ENCODE assay signal across 12 cellular contexts in genomic region chr3:191762323-191762960, GRCh38.
DNase-seq lines count a peak whose midpoint lies in the region; FAIRE-seq and TF ChIP-seq lines count a peak whose summit lies in the region.
"Had no signal": no experiment of that assay in that cellular context is flagged by ENCODE, and none has a peak within 500 bp of the region (broad histone marks: within the 10 kb centered on the region; RNA-seq: fewer than 3 reads in every experiment).

No MANE protein-coding gene starts in this region.

- no peaks in the 10 kb centered on the region for H3K9me3 ChIP-seq in uterus
- H3K9me3 ChIP-seq: BLaER1 treated with 17β-estradiol and CSF1 and Interleukin-3, amounts not matched to agents 10 nM and 100 nM had no signal

- DNase-seq in AG04449 (ENCODE audit: low read depth, low spot score) (peak; percentile 76), HTR-8/SVneo (ENCODE audit: insufficient read length, low spot score) (peak; percentile 49), SW 1271 (lab: John Stamatoyannopoulos, UW) (peak; percentile 8 to 69), iPS-NIHi11 (ENCODE audit: low spot score) (peak; percentile 33), uterus (no peak), NCI-H345 (lab: John Stamatoyannopoulos, UW) (no peak), iPS-NIHi7 (ENCODE audit: extremely low spot score) (no peak), GM10266 (ENCODE audit: extremely low spot score) (no peak)
- DNase-seq: activated CD4-positive, alpha-beta T cell treated with anti-CD3 and anti-CD28 coated beads for 36 hours; immature natural killer cell had no signal

- intact Hi-C loops in uterus (cut with DNase I; ENCODE audit: low total_unique reads): no loop called here

- POLR2A ChIA-PET in AG04449 (lab: Yijun Ruan, JAX): no interaction called here

- no peaks in the 10 kb centered on the region for H3K36me3 ChIP-seq in uterus
- H3K36me3 ChIP-seq: BLaER1 treated with 17β-estradiol and CSF1 and Interleukin-3, amounts not matched to agents 10 nM and 100 nM; cardiac muscle cell had no signal

- no peaks in the 10 kb centered on the region for H3K4me1 ChIP-seq in uterus

- CTCF ChIA-PET in AG04449 (lab: Yijun Ruan, JAX): no interaction called here

- no peak for TF ChIP-seq POLR2A in uterus (IDR thresholded peaks at IDR 0.05)

- H3K27me3 ChIP-seq in uterus: no peaks in the 10 kb centered on the region
- H3K27me3 ChIP-seq: BLaER1 treated with 17β-estradiol and CSF1 and Interleukin-3, amounts not matched to agents 10 nM and 100 nM; cardiac muscle cell had no signal

- H3K4me3 ChIP-seq in AG04449 (ENCODE audit: low read depth, low read length) (peak overlapping the region; percentile 39), uterus (no peak overlapping the region)
- H3K4me3 ChIP-seq: BLaER1 treated with 17β-estradiol and CSF1 and Interleukin-3, amounts not matched to agents 10 nM and 100 nM; cardiac muscle cell had no signal

- TF ChIP-seq CTCF in AG04449 (IDR thresholded peaks at IDR 0.05; ENCODE audit: insufficient read depth, low read length, missing control alignments) (no peak), uterus (IDR thresholded peaks at IDR 0.05) (no peak), GM10266 (IDR thresholded peaks at IDR 0.05; ENCODE audit: control insufficient read depth, insufficient read depth, low read depth, missing control alignments) (no peak)

- H3K27ac ChIP-seq in uterus: no peak overlapping the region
- H3K27ac ChIP-seq: BLaER1 treated with 17β-estradiol and CSF1 and Interleukin-3, amounts not matched to agents 10 nM and 100 nM; cardiac muscle cell had no signal

- no peak for FAIRE-seq in HTR-8/SVneo (lab: Jason Lieb, UNC)

Comparison
In these comparisons a context has a peak if more than half of its experiments do, and no peak if none do; other contexts are left out.
1. DNase-seq: peak in AG04449 (single experiment), HTR-8/SVneo (single experiment), SW 1271 (2 of 2) and iPS-NIHi11 (single experiment); none in uterus (0 of 2), NCI-H345 (single experiment), iPS-NIHi7 (single experiment) and GM10266 (single experiment).